ENCODE assay signal across 9 cellular contexts in the genomic region with DNA sequence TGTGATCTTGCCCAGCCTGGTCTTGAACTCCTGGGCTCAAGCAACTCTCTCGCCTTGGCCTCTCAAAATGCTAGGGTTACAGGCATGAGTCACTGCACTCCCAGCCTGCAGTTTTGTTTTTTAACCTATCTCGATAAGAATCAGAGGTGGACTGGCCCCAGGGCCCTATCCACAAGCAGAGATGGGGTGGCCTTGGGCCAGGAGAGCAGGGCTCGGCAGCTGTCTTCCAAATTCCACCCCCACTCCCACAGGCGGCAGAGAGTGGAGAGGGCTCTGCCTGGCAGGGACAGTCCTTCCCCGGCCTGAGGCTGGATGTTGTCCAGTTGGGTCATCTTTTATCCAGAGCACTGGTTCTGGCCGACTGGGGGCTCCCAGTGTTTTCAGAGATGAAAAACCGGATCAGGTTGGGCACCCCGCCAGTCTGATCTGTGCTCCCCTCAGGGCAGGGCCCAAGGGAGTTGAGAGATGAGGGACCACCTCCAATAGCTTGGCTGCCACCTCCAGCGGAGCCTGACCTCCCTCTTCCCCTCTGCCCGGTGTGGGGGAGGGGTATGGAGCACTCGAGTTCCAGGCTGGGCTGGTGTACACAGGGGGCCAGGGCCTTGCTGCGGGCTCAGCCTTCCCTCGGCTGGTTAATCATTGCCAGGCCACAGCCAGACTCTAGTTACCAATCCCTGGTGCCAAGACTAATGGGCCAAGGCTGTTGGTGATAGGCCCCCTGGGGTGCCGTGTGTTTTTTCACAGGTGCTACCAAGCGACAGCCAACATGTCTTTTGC. TPM values are rescaled to one million over a fixed set of nuclear protein-coding genes. Genes with fewer than 3 reads are reported as not detected.
DNase-seq lines count a peak whose midpoint lies in the region; ATAC-seq and TF ChIP-seq lines count a peak whose summit lies in the region.
"Had no signal": no experiment of that assay in that cellular context is flagged by ENCODE, and none has a peak within 500 bp of the region (broad histone marks: within the 10 kb centered on the region; RNA-seq: fewer than 3 reads in every experiment).

No MANE protein-coding gene starts in this region.

- no peak overlapping the region for H2AFZ ChIP-seq in PC-9
- H2AFZ ChIP-seq in osteoblast (ENCODE audit: low read length): no peak overlapping the region

- intact Hi-C loops in PC-9 (cut with micrococcal nuclease; ENCODE audit: unreplicated experiment): loop anchor here (2.0 kb wide), 1 partner anchor 30 kb away; no protein-coding TSS in a partner anchor

- no peak for ATAC-seq in effector memory CD8-positive, alpha-beta T cell (replicated peaks)
- ATAC-seq in HG02623 (IDR thresholded peaks at IDR 0.05; ENCODE audit: unreplicated experiment): no peak

- no peaks in the 10 kb centered on the region for H3K27me3 Mint-ChIP-seq in effector memory CD8-positive, alpha-beta T cell
- peaks cover 2% of the 10 kb centered on the region for H3K27me3 Mint-ChIP-seq in glutamatergic neuron (ENCODE audit: unreplicated experiment)
- H3K27me3 Mint-ChIP-seq: activated B cell treated with CpG ODN at 0.5 μM for 24 hours had no signal

- POLR2A ChIA-PET in PC-9 (lab: Charles Lee; ENCODE audit: unreplicated experiment): interaction anchor here (0.6 kb wide), 1 partner anchor 19 kb away, joined by 3 read pairs; no protein-coding TSS in a partner anchor

- H3K36me3 ChIP-seq in PC-9 (ENCODE audit: low read depth) (no peaks in the 10 kb centered on the region; the same call in 1 of the 2 replicates), osteoblast (ENCODE audit: insufficient read depth, low read length) (no peaks in the 10 kb centered on the region)

- CTCF ChIA-PET in PC-9 (lab: Charles Lee): interaction anchor here (0.7 kb wide), 1 partner anchor 42 kb away, joined by 15 read pairs; no protein-coding TSS in a partner anchor

- H4K20me1 ChIP-seq in PC-9 (ENCODE audit: insufficient read depth) (no peaks in the 10 kb centered on the region), osteoblast (ENCODE audit: insufficient read depth, low read length) (no peaks in the 10 kb centered on the region)

- H3K4me1 ChIP-seq in PC-9 (replicated peaks; ENCODE audit: insufficient read depth) (peaks cover 32% of the 10 kb centered on the region), osteoblast (ENCODE audit: insufficient read depth, low read length) (peaks cover 6% of the 10 kb centered on the region)

- H3K4me3 Mint-ChIP-seq in effector memory CD8-positive, alpha-beta T cell: no peak overlapping the region
- H3K4me3 Mint-ChIP-seq in glutamatergic neuron (ENCODE audit: unreplicated experiment): no peak overlapping the region
- H3K4me3 Mint-ChIP-seq: activated B cell treated with CpG ODN at 0.5 μM for 24 hours had no signal

- H3K4me1 Mint-ChIP-seq in effector memory CD8-positive, alpha-beta T cell (ENCODE audit: low read depth in 2 of 2): peaks cover 0 to 4% of the 10 kb centered on the region in 2 donors
- H3K4me1 Mint-ChIP-seq in glutamatergic neuron (ENCODE audit: low read depth, unreplicated experiment): no peaks in the 10 kb centered on the region
- H3K4me1 Mint-ChIP-seq: activated B cell treated with CpG ODN at 0.5 μM for 24 hours had no signal

- H3K36me3 Mint-ChIP-seq in effector memory CD8-positive, alpha-beta T cell (ENCODE audit: insufficient read depth): peaks cover 4% of the 10 kb centered on the region
- no peaks in the 10 kb centered on the region for H3K36me3 Mint-ChIP-seq in glutamatergic neuron (ENCODE audit: unreplicated experiment)

- H3K79me2 ChIP-seq in PC-9 (ENCODE audit: low read depth): 0 out of 2 replicates have a peak, but pooled peaks cover 5% of the 10 kb centered on the region
- no peaks in the 10 kb centered on the region for H3K79me2 ChIP-seq in osteoblast (ENCODE audit: insufficient read depth, low read length)

- H3K27ac ChIP-seq in PC-9 (peak overlapping the region; percentile 39), osteoblast (ENCODE audit: low read depth, low read length) (no peak overlapping the region)

- H3K4me3 ChIP-seq in PC-9: no peak overlapping the region
- H3K4me3 ChIP-seq in osteoblast (ENCODE audit: insufficient read depth, low read length): no peak overlapping the region

- H3K4me2 ChIP-seq in PC-9 (peak overlapping the region; percentile 13; the same call in 1 of the 2 replicates), osteoblast (ENCODE audit: insufficient read depth, low read length) (no peak overlapping the region)

- H3K27me3 ChIP-seq in PC-9 (ENCODE audit: insufficient read depth, low read depth) (no peaks in the 10 kb centered on the region), osteoblast (ENCODE audit: insufficient read depth, low read length) (no peaks in the 10 kb centered on the region)

- no peaks in the 10 kb centered on the region for H3K9me3 ChIP-seq in PC-9 (ENCODE audit: insufficient read depth, low read depth)
- H3K9me3 ChIP-seq in osteoblast (ENCODE audit: low read depth, low read length): no peaks in the 10 kb centered on the region

- H3F3A ChIP-seq in PC-9 (ENCODE audit: insufficient read depth, low read depth): peaks cover 24% of the 10 kb centered on the region

- H3K9me3 Mint-ChIP-seq in effector memory CD8-positive, alpha-beta T cell: no peaks in the 10 kb centered on the region
- no peaks in the 10 kb centered on the region for H3K9me3 Mint-ChIP-seq in glutamatergic neuron (ENCODE audit: unreplicated experiment)
- H3K9me3 Mint-ChIP-seq: activated B cell treated with CpG ODN at 0.5 μM for 24 hours had no signal

- H3K9me2 ChIP-seq in PC-9 (ENCODE audit: insufficient read depth): no peaks in the 10 kb centered on the region

- H3K27ac Mint-ChIP-seq in effector memory CD8-positive, alpha-beta T cell: no peak overlapping the region
- H3K27ac Mint-ChIP-seq in glutamatergic neuron (ENCODE audit: unreplicated experiment): no peak overlapping the region
- H3K27ac Mint-ChIP-seq: activated B cell treated with CpG ODN at 0.5 μM for 24 hours had no signal

- DNase-seq in Daoy (ENCODE audit: low read depth) (peak; percentile 58), PC-9 (peak; percentile 80 to 89), fibroblast of the conjunctiva (ENCODE audit: low read depth) (peak; percentile 40), osteoblast (ENCODE audit: insufficient read length, low spot score, missing footprints) (peak; percentile 91), glutamatergic neuron (no peak)
- no peak for DNase-seq in effector memory CD8-positive, alpha-beta T cell
- no peak for DNase-seq in stimulated activated CD4-positive, alpha-beta T cell treated with anti-CD3 and anti-CD28 coated beads, Interleukin-2, amount 100 ng/mL, for 24 hours
- DNase-seq: activated B cell treated with CpG ODN at 0.5 μM for 24 hours had no signal

- no TSS peak for BruUV-seq in PC-9 (replicated peaks; lab: Mats Ljungman, UMichigan)

- TF ChIP-seq CTCF in PC-9 (conservative IDR thresholded peaks at IDR 0.05): no peak
- no peak for TF ChIP-seq CTCF in osteoblast (IDR thresholded peaks at IDR 0.05; ENCODE audit: extremely low read depth, low read depth, low read length)
- no peak for TF ChIP-seq CTCF in glutamatergic neuron (IDR thresholded peaks at IDR 0.05; ENCODE audit: partially characterized antibody, unreplicated experiment)

RNA-seq across cellular contexts. Expression of gene MYO15B, which starts 30.3 kb away (rescaled TPM):
- 0.48 and 0.69 TPM in 2 replicates for total RNA-seq in Daoy (2014; rRNA removed; shearing (Covaris generic))
- total RNA-seq in PC-9 (2021) (53.5 and 79.7 TPM in 2 replicates), osteoblast (0.88 and 1.4 TPM in 2 replicates), glutamatergic neuron (ENCODE audit: unreplicated experiment) (82.6 TPM)

RNA-seq across cellular contexts. Expression of gene LLGL2, which starts 31.8 kb away (rescaled TPM):
- total RNA-seq in Daoy (2014; rRNA removed; shearing (Covaris generic)): 8.6 and 13.7 TPM in 2 replicates
- 138 and 156 TPM in 2 replicates for total RNA-seq in PC-9 (2021)
- 0.36 and 0.59 TPM in 2 replicates for total RNA-seq in osteoblast
- total RNA-seq in glutamatergic neuron (ENCODE audit: unreplicated experiment): 4.8 TPM

RNA-seq across cellular contexts. Expression of gene TSEN54, which starts 40.9 kb away (rescaled TPM):
- total RNA-seq in Daoy (2014; rRNA removed; shearing (Covaris generic)): 30.0 and 49.1 TPM in 2 replicates
- 42.6 and 45.1 TPM in 2 replicates for total RNA-seq in PC-9 (2021)
- 9.7 and 10.9 TPM in 2 replicates for total RNA-seq in osteoblast
- 26.6 TPM for total RNA-seq in glutamatergic neuron (ENCODE audit: unreplicated experiment)

RNA-seq across cellular contexts. Expression of gene CASKIN2, which starts 41.9 kb away (rescaled TPM):
- total RNA-seq in Daoy (2014; rRNA removed; shearing (Covaris generic)): 3.0 and 6.0 TPM in 2 replicates
- total RNA-seq in PC-9 (2021): 24.4 and 25.4 TPM in 2 replicates
- total RNA-seq in osteoblast: 8.7 and 10.3 TPM in 2 replicates
- 22.1 TPM for total RNA-seq in glutamatergic neuron (ENCODE audit: unreplicated experiment)

Comparison
In these comparisons a context has a peak if more than half of its experiments do, and no peak if none do; other contexts are left out.
1. DNase-seq: peak in Daoy (single experiment), PC-9 (2 of 2), fibroblast of the conjunctiva (single experiment) and osteoblast (single experiment); none in effector memory CD8-positive, alpha-beta T cell (0 of 3), glutamatergic neuron (single experiment) and stimulated activated CD4-positive, alpha-beta T cell treated with anti-CD3 and anti-CD28 coated beads, Interleukin-2, amount 100 ng/mL, for 24 hours (0 of 2).
2. RNA of gene MYO15B, which starts 30.3 kb away (total RNA-seq): 82.6 TPM in glutamatergic neuron (single experiment) and 53.5 to 79.7 TPM in PC-9; 0.88 to 1.4 TPM in osteoblast and 0.48 to 0.69 TPM in Daoy; every median in the first group is over 10 times any median in the second.